Comparison of ENCODE assay signal across 12 cellular contexts in the genomic region with DNA sequence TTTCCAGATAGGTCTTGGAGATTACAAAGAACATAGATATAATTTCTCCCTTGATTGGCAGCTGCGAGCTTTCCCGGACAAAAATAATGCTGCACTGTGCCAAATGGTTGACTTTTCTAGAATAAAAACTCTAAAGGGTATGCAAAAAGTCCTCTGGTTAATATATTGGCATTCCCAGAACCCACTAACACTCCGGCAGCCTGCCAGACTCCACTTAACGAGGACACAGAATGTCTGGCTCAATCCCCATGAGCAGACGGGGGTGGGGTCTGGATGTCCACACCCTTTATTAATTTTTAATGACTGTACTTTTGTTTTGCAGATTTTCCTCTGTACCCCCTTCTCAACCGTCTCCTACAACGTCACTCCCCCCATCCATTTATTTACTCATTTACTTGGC. TPM values are rescaled to one million over a fixed set of nuclear protein-coding genes. Genes with fewer than 3 reads are reported as not detected.
DNase-seq lines count a peak whose midpoint lies in the region; ATAC-seq and TF ChIP-seq lines count a peak whose summit lies in the region.
"Had no signal": no experiment of that assay in that cellular context is flagged by ENCODE, and none has a peak within 500 bp of the region (broad histone marks: within the 10 kb centered on the region; RNA-seq: fewer than 3 reads in every experiment).

No MANE protein-coding gene starts in this region.

- H3K27ac ChIP-seq in transverse colon, result peak overlapping the region; percentile 90 to 92 (median 92)
- H3K27ac ChIP-seq: 22Rv1 had no signal

- H3K36me3 ChIP-seq in transverse colon, result no peaks in the 10 kb centered on the region

- no peaks in the 10 kb centered on the region for H3K27me3 ChIP-seq in transverse colon

- no peaks in the 10 kb centered on the region for H3K9me3 ChIP-seq in transverse colon

- WGBS in lower leg skin, 2 donors, result 6 to 8% methylated on average over 7 of the region's 7 CpGs
- 13 to 20% methylated on average over 5 to 7 of the region's 7 CpGs for WGBS in transverse colon (ENCODE audit: low coverage in 1 of 2), 2 donors

- in situ Hi-C loops in astrocyte of the cerebellum (cut with HindIII; ENCODE audit: low sequenced_read_pairs), result no loop called here
- in situ Hi-C loops in transverse colon (cut with MboI; ENCODE audit: low pct_ligation_motif_present in 1 of 4, low pct_unique_long_range_greater_than_20kb in 1 of 4, low sequenced_read_pairs in 3 of 4), result loop anchor here in 3 of 4 donors (25.0 kb wide), 2 partner anchors 315 to 415 kb away; no protein-coding TSS in a partner anchor

- DNase-seq in NCI-H1092 treated with DMSO at 0.1 percent for 48 hours (lab: John Stamatoyannopoulos, UW) (peak; percentile 62), NCI-H1092 (lab: John Stamatoyannopoulos, UW) (no peak), astrocyte of the cerebellum (ENCODE audit: low read depth) (peak; percentile 13), lower leg skin (ENCODE audit: low spot score in 2 of 2) (peak; percentile 31 to 86), transverse colon (peak; percentile 51), NCI-H2081 treated with DMSO at 0.1 percent for 48 hours (lab: John Stamatoyannopoulos, UW) (no peak)
- DNase-seq in activated CD4-positive, CD25-positive, alpha-beta regulatory T cell (lab: John Stamatoyannopoulos, UW), result no peak
- DNase-seq: activated CD4-positive, CD25-positive, alpha-beta regulatory T cell treated with anti-CD3 and anti-CD28 coated beads, Interleukin-2, amount 50 U/mL, for 72 hours; hippocampal formation had no signal

- peaks cover 41 to 65% (median 56%) of the 10 kb centered on the region in 4 donors for H3K4me1 ChIP-seq in transverse colon

- TF ChIP-seq CTCF in astrocyte of the cerebellum (IDR thresholded peaks at IDR 0.05; ENCODE audit: low read depth, low read length, missing control alignments), result no peak
- TF ChIP-seq CTCF in lower leg skin (IDR thresholded peaks at IDR 0.05), result no peak
- TF ChIP-seq CTCF in transverse colon (IDR thresholded peaks at IDR 0.05), result no peak

- intact Hi-C loops in lower leg skin (cut with DNase I; ENCODE audit: low total_unique reads) (no loop called here), transverse colon (cut with DNase I; ENCODE audit: low total_unique reads) (loop anchor here (5.0 kb wide), 2 partner anchors 45 to 155 kb away; no protein-coding TSS in a partner anchor)

- TF ChIP-seq EP300 in transverse colon (IDR thresholded peaks at IDR 0.05; ENCODE audit: low read depth), result no peak

- H3K4me3 ChIP-seq in astrocyte of the cerebellum (ENCODE audit: low read depth, low read length) (no peak overlapping the region), lower leg skin (ENCODE audit: low read depth, poor library complexity, severe bottlenecking) (no peak overlapping the region), transverse colon (peak overlapping the region in 2 of 4 donors; percentile 0 to 32)
- H3K4me3 ChIP-seq: GM23338 had no signal

- ATAC-seq in GM18867 (IDR thresholded peaks at IDR 0.05; ENCODE audit: unreplicated experiment), result no peak
- ATAC-seq: GM23338 had no signal

- TF ChIP-seq POLR2A in lower leg skin (IDR thresholded peaks at IDR 0.05), result no peak
- no peak for TF ChIP-seq POLR2A in transverse colon (IDR thresholded peaks at IDR 0.05)

RNA-seq across cellular contexts. Expression of a gene that starts 3.3 kb away (rescaled TPM):
- total RNA-seq in lower leg skin (10 to 100 TPM in 2 of 4 donors, 1 to 10 TPM in 2; 2.7 to 22.5 (median 10.8) TPM), transverse colon (100 to 1,000 TPM in 1 of 4 donors, 10 to 100 TPM in 3; 34.8 to 277 (median 60.6) TPM)

Comparison
In these comparisons a context has a peak if more than half of its experiments do, and no peak if none do; other contexts are left out.
1. DNase-seq: peak in NCI-H1092 treated with DMSO at 0.1 percent for 48 hours (single experiment), astrocyte of the cerebellum (single experiment), lower leg skin (2 of 2) and transverse colon (single experiment); none in NCI-H1092 (single experiment), activated CD4-positive, CD25-positive, alpha-beta regulatory T cell (0 of 4) and NCI-H2081 treated with DMSO at 0.1 percent for 48 hours (single experiment).